Comparison of ENCODE assay signal across 9 cellular contexts in the genomic region with DNA sequence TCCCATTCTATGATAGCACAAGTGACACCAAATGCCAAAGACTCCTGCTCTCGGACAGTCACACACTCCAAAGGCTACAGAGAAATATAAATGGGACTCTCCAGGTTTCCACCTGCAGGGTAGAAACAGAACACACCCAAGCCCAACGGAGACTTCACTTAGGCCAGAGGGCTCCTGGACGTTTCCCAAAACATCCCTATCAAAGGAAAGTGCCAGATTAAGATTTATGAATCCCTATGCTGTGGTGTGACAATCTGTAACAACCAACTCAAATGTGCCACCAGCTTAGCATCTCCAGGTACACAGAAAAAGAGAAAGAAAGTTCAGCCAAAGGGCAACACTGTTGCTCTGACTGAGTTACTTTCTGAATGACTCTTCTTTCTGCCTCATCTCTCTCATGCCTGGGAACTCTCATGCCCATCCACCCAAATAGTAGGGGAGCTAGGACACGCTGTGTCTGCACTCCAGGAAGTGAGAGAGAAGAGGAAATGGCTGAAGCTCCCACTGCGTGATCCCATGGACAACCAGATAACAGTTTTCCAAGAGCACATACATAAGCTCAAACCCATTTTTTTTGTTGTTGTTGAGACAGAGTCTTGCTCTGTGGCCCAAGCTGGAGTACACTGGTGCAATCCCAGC. TPM values are rescaled to one million over a fixed set of nuclear protein-coding genes. Genes with fewer than 3 reads are reported as not detected.
DNase-seq lines count a peak whose midpoint lies in the region; ATAC-seq and TF ChIP-seq lines count a peak whose summit lies in the region.
"Had no signal": no experiment of that assay in that cellular context is flagged by ENCODE, and none has a peak within 500 bp of the region (broad histone marks: within the 10 kb centered on the region; RNA-seq: fewer than 3 reads in every experiment).

No MANE protein-coding gene starts in this region.

- intact Hi-C loops in activated naive CD4-positive, alpha-beta T cell treated with anti-CD3 and anti-CD28 coated beads for 36 hours (cut with micrococcal nuclease) = loop anchor here (1.0 to 5.0 kb wide), 4 partner anchors 12 to 422 kb away; partner anchors contain the start of gene RPA1
- intact Hi-C loops in posterior cingulate gyrus (cut with DNase I) = no loop called here
- intact Hi-C loops in head of caudate nucleus (cut with DNase I) = no loop called here
- intact Hi-C loops in lower leg skin (cut with DNase I; ENCODE audit: low total_unique reads) = no loop called here

- peaks cover 0 to 1% (median 0%) of the 10 kb centered on the region in 5 donors for H3K9me3 Mint-ChIP-seq in CD8-positive, alpha-beta memory T cell
- H3K9me3 Mint-ChIP-seq in activated naive CD4-positive, alpha-beta T cell treated with anti-CD3 and anti-CD28 coated beads for 36 hours = no peaks in the 10 kb centered on the region

- H3K36me3 ChIP-seq in CD8-positive, alpha-beta memory T cell (ENCODE audit: insufficient read depth, low read length) = no peaks in the 10 kb centered on the region
- H3K36me3 ChIP-seq: prostate gland had no signal

- peaks cover 40% of the 10 kb centered on the region for H3K4me1 ChIP-seq in CD8-positive, alpha-beta memory T cell (ENCODE audit: insufficient read depth, low read length)
- H3K4me1 ChIP-seq: prostate gland had no signal

- WGBS in lower leg skin, 2 donors = 67 to 71% methylated on average over 5 of the region's 5 CpGs

- TF ChIP-seq CTCF in lower leg skin (IDR thresholded peaks at IDR 0.05) = no peak

- H3K27ac Mint-ChIP-seq in CD8-positive, alpha-beta memory T cell = peak overlapping the region; percentile 22 to 83 (median 78)
- H3K27ac Mint-ChIP-seq in activated naive CD4-positive, alpha-beta T cell treated with anti-CD3 and anti-CD28 coated beads for 36 hours = peak overlapping the region; percentile 91

- H3K4me1 Mint-ChIP-seq in CD8-positive, alpha-beta memory T cell = peaks cover 38 to 66% (median 51%) of the 10 kb centered on the region in 3 donors
- H3K4me1 Mint-ChIP-seq in activated naive CD4-positive, alpha-beta T cell treated with anti-CD3 and anti-CD28 coated beads for 36 hours (ENCODE audit: low read depth) = peaks cover 65% of the 10 kb centered on the region

- POLR2A ChIA-PET in CD8-positive, alpha-beta memory T cell (lab: Charles Lee) = interaction anchor here (1.4 kb wide), 1 partner anchor 13 kb away, joined by 4 read pairs; no protein-coding TSS in a partner anchor

- H3K4me3 Mint-ChIP-seq in CD8-positive, alpha-beta memory T cell = peak overlapping the region in 2 of 7 donors; percentile 15 to 48
- peak overlapping the region; percentile 43 for H3K4me3 Mint-ChIP-seq in activated naive CD4-positive, alpha-beta T cell treated with anti-CD3 and anti-CD28 coated beads for 36 hours

- no peak overlapping the region for H3K4me3 ChIP-seq in CD8-positive, alpha-beta memory T cell (ENCODE audit: low read length)
- H3K4me3 ChIP-seq in lower leg skin (ENCODE audit: low read depth, poor library complexity, severe bottlenecking) = no peak overlapping the region
- H3K4me3 ChIP-seq: prostate gland had no signal

- H3K27me3 Mint-ChIP-seq in CD8-positive, alpha-beta memory T cell = no peaks in the 10 kb centered on the region
- no peaks in the 10 kb centered on the region for H3K27me3 Mint-ChIP-seq in activated naive CD4-positive, alpha-beta T cell treated with anti-CD3 and anti-CD28 coated beads for 36 hours (ENCODE audit: low read depth)

- CTCF ChIA-PET in CD8-positive, alpha-beta memory T cell (lab: Charles Lee) = interaction anchor here (1.9 to 11.6 kb wide), 4 partner anchors 9 to 197 kb away, joined by 4 to 256 read pairs (median 12); partner anchors contain the start of gene HIC1
- CTCF ChIA-PET in activated naive CD4-positive, alpha-beta T cell treated with anti-CD3 and anti-CD28 coated beads for 36 hours (lab: Charles Lee) = interaction anchor here (0.6 to 2.3 kb wide), 15 partner anchors 9 to 199 kb away, joined by 3 to 22 read pairs (median 4); partner anchors contain the start of gene HIC1

- ATAC-seq in GM19035 (IDR thresholded peaks at IDR 0.05; ENCODE audit: unreplicated experiment) = peak; percentile 85
- peak; percentile 82 for ATAC-seq in HG03095 (IDR thresholded peaks at IDR 0.05; ENCODE audit: unreplicated experiment)

- H3K36me3 Mint-ChIP-seq in CD8-positive, alpha-beta memory T cell = peaks cover 20 to 52% (median 21%) of the 10 kb centered on the region in 3 donors
- H3K36me3 Mint-ChIP-seq in activated naive CD4-positive, alpha-beta T cell treated with anti-CD3 and anti-CD28 coated beads for 36 hours (ENCODE audit: low read depth) = peaks cover 36% of the 10 kb centered on the region

- H3K9me3 ChIP-seq in CD8-positive, alpha-beta memory T cell (ENCODE audit: low read length) = no peaks in the 10 kb centered on the region
- H3K9me3 ChIP-seq: prostate gland had no signal

- no peak overlapping the region for H3K27ac ChIP-seq in CD8-positive, alpha-beta memory T cell (ENCODE audit: low read depth, low read length)
- H3K27ac ChIP-seq: prostate gland had no signal

- TF ChIP-seq POLR2A in lower leg skin (IDR thresholded peaks at IDR 0.05) = no peak

- H3K27me3 ChIP-seq in CD8-positive, alpha-beta memory T cell (ENCODE audit: insufficient read depth, low read length, poor library complexity, severe bottlenecking) = no peaks in the 10 kb centered on the region

- no peak for DNase-seq in CD8-positive, alpha-beta memory T cell
- DNase-seq in activated naive CD4-positive, alpha-beta T cell treated with anti-CD3 and anti-CD28 coated beads for 36 hours = peak; percentile 70
- DNase-seq in posterior cingulate gyrus (no peak), NCI-H1417 treated with DMSO at 0.1 percent for 48 hours (lab: John Stamatoyannopoulos, UW) (no peak), head of caudate nucleus (no peak), lower leg skin (ENCODE audit: low spot score in 2 of 2) (no peak)

RNA-seq across cellular contexts. Expression of gene SMG6, which starts 49.7 kb away (rescaled TPM):
- total RNA-seq in CD8-positive, alpha-beta memory T cell = 10 to 100 TPM; 53.3 to 54.1 TPM
- 11.2 TPM for polyA plus RNA-seq in CD8-positive, alpha-beta memory T cell
- 10 to 100 TPM; 18.8 to 20.7 TPM for total RNA-seq in activated naive CD4-positive, alpha-beta T cell treated with anti-CD3 and anti-CD28 coated beads for 36 hours
- 10 to 100 TPM; 22.5 to 54.6 (median 29.5) TPM for total RNA-seq in lower leg skin

RNA-seq across cellular contexts. Expression of gene SRR, which starts 49.9 kb away (rescaled TPM):
- 10 to 100 TPM; 11.7 to 13.4 TPM for total RNA-seq in CD8-positive, alpha-beta memory T cell
- polyA plus RNA-seq in CD8-positive, alpha-beta memory T cell = 5.7 TPM
- 10 to 100 TPM in 1 of 2 experiments, 1 to 10 TPM in 1; 8.9 to 10.2 TPM for total RNA-seq in activated naive CD4-positive, alpha-beta T cell treated with anti-CD3 and anti-CD28 coated beads for 36 hours
- 10 to 100 TPM in 3 of 4 donors, 1 to 10 TPM in 1; 1.4 to 14.4 (median 12.9) TPM for total RNA-seq in lower leg skin
